Comparison of ENCODE assay signal across 21 cellular contexts in the genomic region with DNA sequence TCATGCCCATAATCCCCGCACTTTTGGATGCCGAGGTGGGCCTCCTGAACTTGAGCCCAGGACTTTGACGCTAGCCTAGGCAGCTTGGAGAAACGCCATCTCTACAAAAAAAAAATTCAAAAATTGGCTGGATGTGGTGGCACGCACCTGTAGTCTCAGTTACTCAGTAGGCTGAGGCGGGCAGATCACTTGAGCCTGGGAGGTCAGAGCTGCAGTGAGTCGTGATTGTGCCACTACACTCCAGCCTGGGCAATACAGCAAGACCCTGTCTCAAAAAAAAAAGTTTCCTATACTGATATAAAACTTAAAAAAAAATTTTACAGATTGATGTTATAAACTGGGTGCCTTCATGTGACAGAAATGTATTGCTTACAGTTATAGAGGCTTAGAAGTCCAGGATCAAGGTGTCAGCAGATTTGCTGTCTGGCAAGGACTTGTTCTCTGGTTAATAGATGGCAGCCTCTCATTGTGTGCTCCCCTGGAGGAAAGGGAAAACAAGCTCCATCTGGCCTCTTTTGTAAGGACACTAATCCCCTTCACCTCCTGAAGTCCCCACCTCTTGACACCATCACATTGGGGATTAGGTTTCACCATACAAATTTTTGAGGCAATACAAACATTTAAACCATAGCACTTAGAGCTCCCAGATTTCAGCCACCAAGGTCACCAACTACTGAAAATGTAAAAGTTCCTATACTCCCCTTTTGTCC. TPM values are rescaled to one million over a fixed set of nuclear protein-coding genes. Genes with fewer than 3 reads are reported as not detected.
"Had no signal": no experiment of that assay in that cellular context is flagged by ENCODE, and none has a peak within 500 bp of the region (broad histone marks: within the 10 kb centered on the region; RNA-seq: fewer than 3 reads in every experiment).

No MANE protein-coding gene starts in this region.

- ATAC-seq: body of pancreas; left cardiac atrium; lower lobe of right lung; stimulated activated effector memory CD8-positive, alpha-beta T cell treated with anti-CD3 and anti-CD28 coated beads, Interleukin-12 subunit alpha, Interleukin-12 subunit beta, amount 100 ng/mL, for 72 hours had no signal

- H3K36me3 ChIP-seq: lower lobe of right lung, sigmoid colon, thoracic aorta had no signal

- H3K4me3 ChIP-seq: body of pancreas, lower lobe of right lung, sigmoid colon, thoracic aorta had no signal

- H3K4me3 Mint-ChIP-seq: activated CD4-positive, alpha-beta T cell treated with anti-CD3 and anti-CD28 coated beads, Interleukin-2, amount 10 ng/mL, durations not matched to agents 7 days and 5 days; activated naive CD8-positive, alpha-beta T cell treated with anti-CD3 and anti-CD28 coated beads for 36 hours; central memory CD8-positive, alpha-beta T cell; dendritic cell treated with granulocyte-macrophage colony-stimulating factor and Interleukin-4, amounts not matched to agents 40 ng/mL and 50 ng/mL, for 4 days; nephron progenitor cell; stimulated activated effector memory CD8-positive, alpha-beta T cell treated with anti-CD3 and anti-CD28 coated beads, Interleukin-12 subunit alpha, Interleukin-12 subunit beta, amount 100 ng/mL, for 72 hours had no signal

- H3K9me3 ChIP-seq: body of pancreas, lower lobe of right lung, sigmoid colon, thoracic aorta had no signal

- H3K9me3 Mint-ChIP-seq: activated naive CD8-positive, alpha-beta T cell treated with anti-CD3 and anti-CD28 coated beads for 36 hours; central memory CD8-positive, alpha-beta T cell; dendritic cell treated with granulocyte-macrophage colony-stimulating factor and Interleukin-4, amounts not matched to agents 40 ng/mL and 50 ng/mL, for 4 days; stimulated activated effector memory CD8-positive, alpha-beta T cell treated with anti-CD3 and anti-CD28 coated beads, Interleukin-12 subunit alpha, Interleukin-12 subunit beta, amount 100 ng/mL, for 72 hours had no signal

- H3K36me3 Mint-ChIP-seq: activated naive CD8-positive, alpha-beta T cell treated with anti-CD3 and anti-CD28 coated beads for 36 hours had no signal

- H3K27ac ChIP-seq: body of pancreas, lower lobe of right lung, sigmoid colon, thoracic aorta had no signal

- H3K27ac Mint-ChIP-seq: activated CD4-positive, alpha-beta T cell treated with anti-CD3 and anti-CD28 coated beads, Interleukin-2, amount 10 ng/mL, durations not matched to agents 7 days and 5 days; dendritic cell treated with granulocyte-macrophage colony-stimulating factor and Interleukin-4, amounts not matched to agents 40 ng/mL and 50 ng/mL, for 4 days; nephron progenitor cell; stimulated activated effector memory CD8-positive, alpha-beta T cell treated with anti-CD3 and anti-CD28 coated beads, Interleukin-12 subunit alpha, Interleukin-12 subunit beta, amount 100 ng/mL, for 72 hours had no signal

- DNase-seq: activated CD4-positive, alpha-beta T cell treated with anti-CD3 and anti-CD28 coated beads, Interleukin-2, amount 10 ng/mL, durations not matched to agents 7 days and 5 days; activated CD4-positive, CD25-positive, alpha-beta regulatory T cell; activated CD8-positive, alpha-beta memory T cell treated with anti-CD3 and anti-CD28 coated beads, Interleukin-2, amount 50 U/mL, for 48 hours; activated naive CD8-positive, alpha-beta T cell treated with anti-CD3 and anti-CD28 coated beads for 36 hours; amygdala; body of pancreas; effector memory CD4-positive, alpha-beta T cell; foreskin melanocyte; head of caudate nucleus; left cardiac atrium; lower lobe of right lung; nephron progenitor cell; sigmoid colon; T-helper 2 cell had no signal

RNA-seq across cellular contexts. Expression of gene CES3, which starts 8.5 kb away (rescaled TPM):
- total RNA-seq: urinary bladder had no signal

RNA-seq across cellular contexts. Expression of gene CDH16, which starts 33.9 kb away (rescaled TPM):
- total RNA-seq: activated CD4-positive, alpha-beta T cell treated with anti-CD3 and anti-CD28 coated beads, Interleukin-2, amount 10 ng/mL, durations not matched to agents 7 days and 5 days; activated naive CD8-positive, alpha-beta T cell treated with anti-CD3 and anti-CD28 coated beads for 36 hours; body of pancreas; fibroblast of lung; lower lobe of right lung; osteocyte; sigmoid colon; thoracic aorta; urinary bladder had no signal
